12 cellular contexts compared by ENCODE assay signal in genomic region chr7:95798401-95798930, GRCh38. TPM values are rescaled to one million over a fixed set of nuclear protein-coding genes. Genes with fewer than 3 reads are reported as not detected.
DNase-seq lines count a peak whose midpoint lies in the region; ATAC-seq, FAIRE-seq and TF ChIP-seq lines count a peak whose summit lies in the region.
"Had no signal": no experiment of that assay in that cellular context is flagged by ENCODE, and none has a peak within 500 bp of the region (broad histone marks: within the 10 kb centered on the region; RNA-seq: fewer than 3 reads in every experiment).

No MANE protein-coding gene starts in this region.

- H3K4me3 ChIP-seq in ACC112 (ENCODE audit: low read depth, low read length) (no peak overlapping the region), endothelial cell of umbilical vein (replicated peaks in 1 of 3; ENCODE audit: insufficient read depth in 1 of 3, low read depth in 1 of 3, low read length in 3 of 3) (peak overlapping the region in 1 of 3 experiments; percentile 2)
- H3K4me3 ChIP-seq in naive thymus-derived CD4-positive, alpha-beta T cell (ENCODE audit: low read length) = no peak overlapping the region
- H3K4me3 ChIP-seq: transverse colon had no signal

- H3K27ac Mint-ChIP-seq in progenitor cell of endocrine pancreas = no peak overlapping the region
- no peak overlapping the region for H3K27ac Mint-ChIP-seq in naive thymus-derived CD4-positive, alpha-beta T cell

- H2AFZ ChIP-seq in ACC112 (ENCODE audit: low read length, unreplicated experiment) (peak overlapping the region; percentile 41), endothelial cell of umbilical vein (ENCODE audit: low read depth, low read length) (no peak overlapping the region)

- POLR2A ChIA-PET in endothelial cell of umbilical vein (lab: Charles Lee) = interaction anchor here (0.9 kb wide), 1 partner anchor 76 kb away, joined by 3 read pairs; no protein-coding TSS in a partner anchor
- POLR2A ChIA-PET in naive thymus-derived CD4-positive, alpha-beta T cell (lab: Charles Lee) = no interaction called here

- peak overlapping the region; percentile 43 for H3K4me2 ChIP-seq in endothelial cell of umbilical vein (ENCODE audit: insufficient read depth, low read length)

- no peaks in the 10 kb centered on the region for H3K9me1 ChIP-seq in endothelial cell of umbilical vein (replicated peaks; ENCODE audit: control insufficient read depth, extremely low read depth, insufficient read depth, low read length)

- peaks cover 17% of the 10 kb centered on the region for H3K27me3 Mint-ChIP-seq in progenitor cell of endocrine pancreas
- peaks cover 0 to 7% (median 5%) of the 10 kb centered on the region in 5 donors for H3K27me3 Mint-ChIP-seq in naive thymus-derived CD4-positive, alpha-beta T cell

- TF ChIP-seq CTCF in endothelial cell of umbilical vein (IDR thresholded peaks at IDR 0.05; ENCODE audit: extremely low read depth in 1 of 2, insufficient read depth in 1 of 2, low read depth in 1 of 2, low read length in 2 of 2) (no peak), progenitor cell of endocrine pancreas (IDR thresholded peaks at IDR 0.05; ENCODE audit: unreplicated experiment) (no peak)

- FAIRE-seq in endothelial cell of umbilical vein (lab: Jason Lieb, UNC) = peak; percentile 86

- no peaks in the 10 kb centered on the region for H3K9me3 ChIP-seq in endothelial cell of umbilical vein (replicated peaks; ENCODE audit: control insufficient read depth, insufficient read depth, low read length)
- H3K9me3 ChIP-seq in naive thymus-derived CD4-positive, alpha-beta T cell (ENCODE audit: control insufficient read depth in 2 of 3, low read length in 3 of 3) = no peaks in the 10 kb centered on the region
- H3K9me3 ChIP-seq: transverse colon had no signal

- H3K36me3 Mint-ChIP-seq in progenitor cell of endocrine pancreas (ENCODE audit: insufficient read depth) = no peaks in the 10 kb centered on the region
- no peaks in the 10 kb centered on the region for H3K36me3 Mint-ChIP-seq in naive thymus-derived CD4-positive, alpha-beta T cell

- dilution Hi-C loops in endothelial cell of umbilical vein (cut with MboI; ENCODE audit: extremely low pct_ligation_motif_present, low sequenced_read_pairs) = no loop called here

- no TSS peak for BruUV-seq in endothelial cell of umbilical vein (replicated peaks; lab: Mats Ljungman, UMichigan)

- DNase-seq in NCI-H1436 treated with DMSO at 0.1 percent for 48 hours (lab: John Stamatoyannopoulos, UW) = peak; percentile 59
- DNase-seq in NCI-H748 treated with DMSO at 0.1 percent for 48 hours (lab: John Stamatoyannopoulos, UW) = peak; percentile 93
- DNase-seq in endothelial cell of umbilical vein (ENCODE audit: low read depth, low spot score) = peak; percentile 89
- DNase-seq in progenitor cell of endocrine pancreas (ENCODE audit: low spot score, unreplicated experiment) = no peak
- DNase-seq in sciatic nerve (ENCODE audit: low spot score) = no peak
- no peak for DNase-seq in naive thymus-derived CD4-positive, alpha-beta T cell
- DNase-seq: ACHN; activated naive CD4-positive, alpha-beta T cell treated with anti-CD3 and anti-CD28 coated beads, Interleukin-2, amount 50 U/mL, for 16 hours; cerebellar nuclear complex; transverse colon had no signal

- H3K27me3 ChIP-seq in ACC112 (ENCODE audit: insufficient read depth, low read length) (no peaks in the 10 kb centered on the region; the same call in 1 of the 2 replicates), endothelial cell of umbilical vein (ENCODE audit: control insufficient read depth in 2 of 2, insufficient read depth in 2 of 2, low read length in 2 of 2) (no peaks in the 10 kb centered on the region)
- H3K27me3 ChIP-seq in naive thymus-derived CD4-positive, alpha-beta T cell (ENCODE audit: control insufficient read depth in 2 of 2, insufficient read depth in 2 of 2, low read length in 2 of 2) = no peaks in the 10 kb centered on the region
- H3K27me3 ChIP-seq: transverse colon had no signal

- CTCF ChIA-PET in endothelial cell of umbilical vein (lab: Charles Lee) = interaction anchor here (0.6 to 4.7 kb wide), 17 partner anchors 9 to 1229 kb away, joined by 3 to 55 read pairs (median 4); partner anchors contain the start of gene DYNC1I1
- CTCF ChIA-PET in naive thymus-derived CD4-positive, alpha-beta T cell (lab: Charles Lee) = interaction anchor here (0.7 kb wide), 1 partner anchor 14 kb away, joined by 4 read pairs; no protein-coding TSS in a partner anchor

- H3K36me3 ChIP-seq in ACC112 (ENCODE audit: insufficient read depth, low read length) (no peaks in the 10 kb centered on the region), endothelial cell of umbilical vein (ENCODE audit: control insufficient read depth in 2 of 2, extremely low read depth in 1 of 2, insufficient read depth in 2 of 2, low read length in 2 of 2) (no peaks in the 10 kb centered on the region)
- H3K36me3 ChIP-seq in naive thymus-derived CD4-positive, alpha-beta T cell (ENCODE audit: control insufficient read depth in 2 of 3, insufficient read depth in 3 of 3, low read length in 3 of 3) = no peaks in the 10 kb centered on the region
- H3K36me3 ChIP-seq: transverse colon had no signal

- no peaks in the 10 kb centered on the region for H3K9me3 Mint-ChIP-seq in progenitor cell of endocrine pancreas (ENCODE audit: low read depth)
- peaks cover 0 to 5% (median 2%) of the 10 kb centered on the region in 11 donors for H3K9me3 Mint-ChIP-seq in naive thymus-derived CD4-positive, alpha-beta T cell

- peaks cover 8% of the 10 kb centered on the region for H3K4me1 Mint-ChIP-seq in progenitor cell of endocrine pancreas (ENCODE audit: low read depth)
- no peaks in the 10 kb centered on the region for H3K4me1 Mint-ChIP-seq in naive thymus-derived CD4-positive, alpha-beta T cell

- H3K4me3 Mint-ChIP-seq in progenitor cell of endocrine pancreas (ENCODE audit: low read depth) = no peak overlapping the region
- H3K4me3 Mint-ChIP-seq in naive thymus-derived CD4-positive, alpha-beta T cell = no peak overlapping the region

- no peak for ATAC-seq in GM21367 (IDR thresholded peaks at IDR 0.05; ENCODE audit: unreplicated experiment)
- no peak for ATAC-seq in sciatic nerve
- ATAC-seq in naive thymus-derived CD4-positive, alpha-beta T cell = no peak

- no peaks in the 10 kb centered on the region for H4K20me1 ChIP-seq in endothelial cell of umbilical vein (replicated peaks; ENCODE audit: control insufficient read depth, extremely low read depth, insufficient read depth, low read length)

- TF ChIP-seq POLR2A in endothelial cell of umbilical vein (IDR thresholded peaks at IDR 0.05; ENCODE audit: low read depth, low read length) = no peak

- H3K4me1 ChIP-seq in ACC112 (ENCODE audit: control insufficient read depth, insufficient read depth, low read length, unreplicated experiment) (no peaks in the 10 kb centered on the region), endothelial cell of umbilical vein (ENCODE audit: control insufficient read depth, extremely low read depth, insufficient read depth, low read length) (peaks cover 12% of the 10 kb centered on the region)
- H3K4me1 ChIP-seq in naive thymus-derived CD4-positive, alpha-beta T cell (ENCODE audit: control insufficient read depth in 2 of 2, insufficient read depth in 2 of 2, low read length in 2 of 2) = no peaks in the 10 kb centered on the region
- H3K4me1 ChIP-seq: transverse colon had no signal

- no peak overlapping the region for H3K27ac ChIP-seq in ACC112 (ENCODE audit: low read depth, low read length)
- peak overlapping the region; percentile 36 for H3K27ac ChIP-seq in endothelial cell of umbilical vein (ENCODE audit: insufficient read depth, low read depth, low read length)
- H3K27ac ChIP-seq in naive thymus-derived CD4-positive, alpha-beta T cell (ENCODE audit: low read depth, low read length) = no peak overlapping the region
- H3K27ac ChIP-seq: transverse colon had no signal

- intact Hi-C loops in endothelial cell of umbilical vein (cut with micrococcal nuclease) (loop anchor here (1.0 to 5.0 kb wide), 3 partner anchors 26 to 88 kb away; partner anchors contain the start of gene DYNC1I1), sciatic nerve (cut with DNase I) (no loop called here)
- intact Hi-C loops in naive thymus-derived CD4-positive, alpha-beta T cell (cut with micrococcal nuclease) = no loop called here

- H3K79me2 ChIP-seq in ACC112 (ENCODE audit: control insufficient read depth, insufficient read depth, low read length, unreplicated experiment) (no peaks in the 10 kb centered on the region), endothelial cell of umbilical vein (ENCODE audit: control insufficient read depth, insufficient read depth, low read length) (no peaks in the 10 kb centered on the region)

- peak overlapping the region; percentile 24 for H3K9ac ChIP-seq in endothelial cell of umbilical vein (replicated peaks; ENCODE audit: extremely low read depth, insufficient read depth, low read length)

TF ChIP-seq in endothelial cell of umbilical vein, 7 proteins besides CTCF, POLR2A, EP300 and RAD21:
- TF ChIP-seq FOS (IDR thresholded peaks at IDR 0.05; ENCODE audit: borderline replicate concordance, insufficient read depth, low read length) (no peak), MAX (IDR thresholded peaks at IDR 0.05; ENCODE audit: insufficient read depth, insufficient read length) (no peak), JUN (IDR thresholded peaks at IDR 0.05; ENCODE audit: borderline replicate concordance, insufficient read depth, insufficient read length, low read depth) (no peak), GATA2 (IDR thresholded peaks at IDR 0.05; ENCODE audit: insufficient read depth, insufficient read length, low read depth, low read length) (no peak), MYC (IDR thresholded peaks at IDR 0.05; ENCODE audit: low read depth, low read length) (no peak), POLR2AphosphoS5 (IDR thresholded peaks at IDR 0.05; ENCODE audit: insufficient read depth, low read depth, low read length) (no peak), EZH2 (IDR thresholded peaks at IDR 0.05; ENCODE audit: borderline replicate concordance, low read depth, low read length, severe bottlenecking) (no peak)

RNA-seq across cellular contexts. Expression of gene DYNC1I1, which starts 26.1 kb away (rescaled TPM):
- total RNA-seq in endothelial cell of umbilical vein = 3.3 and 3.6 TPM in 2 replicates
- 1.8 and 2.0 TPM in 2 replicates for polyA plus RNA-seq in endothelial cell of umbilical vein
- polyA plus RNA-seq in endothelial cell of umbilical vein (2011; cell fraction: cytosol; rRNA removed) = 1.8 TPM in 2 replicates
- 2.5 and 2.7 TPM in 2 replicates for polyA plus RNA-seq in endothelial cell of umbilical vein (2011; cell fraction: nucleus; rRNA removed)
- 0.18 and 1.1 TPM in 2 replicates for polyA plus RNA-seq in endothelial cell of umbilical vein (2012)
- polyA minus RNA-seq in endothelial cell of umbilical vein = 2.5 and 4.2 TPM in 2 replicates
- polyA minus RNA-seq in endothelial cell of umbilical vein (2011; cell fraction: cytosol; rRNA and poly(A)+ RNA removed) = not detected
- 6.8 and 7.3 TPM in 2 replicates for polyA minus RNA-seq in endothelial cell of umbilical vein (2011; cell fraction: nucleus; rRNA and poly(A)+ RNA removed)
- 1.6 and 2.6 TPM in 2 replicates for total RNA-seq in progenitor cell of endocrine pancreas
- total RNA-seq in sciatic nerve = 4.3 TPM
- under 1 TPM in 1 of 5 experiments, not detected in 4; 0.61 TPM for total RNA-seq in naive thymus-derived CD4-positive, alpha-beta T cell
- polyA plus RNA-seq in naive thymus-derived CD4-positive, alpha-beta T cell = not detected

Comparison
In these comparisons a context has a peak if more than half of its experiments do, and no peak if none do; other contexts are left out.
1. DNase-seq: peak in NCI-H1436 treated with DMSO at 0.1 percent for 48 hours (single experiment), NCI-H748 treated with DMSO at 0.1 percent for 48 hours (single experiment) and endothelial cell of umbilical vein (single experiment); none in progenitor cell of endocrine pancreas (single experiment), sciatic nerve (single experiment) and naive thymus-derived CD4-positive, alpha-beta T cell (0 of 9).